Comparison of ENCODE assay signal across 12 cellular contexts in the genomic region with DNA sequence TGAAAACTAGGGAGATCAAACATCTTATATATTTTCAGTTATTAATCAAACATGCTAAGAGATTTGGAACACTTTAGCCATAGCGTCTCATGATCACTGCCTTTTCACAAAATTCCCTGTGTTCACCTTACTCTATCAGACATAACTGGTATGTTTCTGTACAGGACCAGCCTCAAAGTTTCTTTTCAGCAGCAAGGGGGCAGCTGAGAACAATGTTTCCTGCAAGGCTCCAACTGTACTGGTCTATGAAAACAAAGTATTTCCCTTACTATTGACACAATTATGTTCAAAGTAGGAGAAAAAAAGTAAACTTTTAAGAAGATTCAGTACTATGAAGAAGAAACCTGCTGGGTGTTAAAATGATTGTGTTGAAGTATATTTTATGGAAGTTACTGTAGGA.
DNase-seq lines count a peak whose midpoint lies in the region; ATAC-seq and TF ChIP-seq lines count a peak whose summit lies in the region.
"Had no signal": no experiment of that assay in that cellular context is flagged by ENCODE, and none has a peak within 500 bp of the region (broad histone marks: within the 10 kb centered on the region; RNA-seq: fewer than 3 reads in every experiment).

No MANE protein-coding gene starts in this region.

- H3K27ac Mint-ChIP-seq in activated naive CD4-positive, alpha-beta T cell treated with anti-CD3 and anti-CD28 coated beads, Interleukin-2, amount 10 ng/mL, durations not matched to agents 7 days and 5 days: no peak overlapping the region

- WGBS in thyroid gland, 2 donors: 78 to 92% methylated on average over 1 of the region's 1 CpG
- WGBS in spleen, 5 donors: 93 to 100% (median 97%) methylated on average over 1 of the region's 1 CpG

- ATAC-seq in GM19351 (IDR thresholded peaks at IDR 0.05; ENCODE audit: unreplicated experiment): no peak

- H3K4me1 Mint-ChIP-seq in activated naive CD4-positive, alpha-beta T cell treated with anti-CD3 and anti-CD28 coated beads, Interleukin-2, amount 10 ng/mL, durations not matched to agents 7 days and 5 days: no peaks in the 10 kb centered on the region
- H3K4me1 Mint-ChIP-seq: central memory CD8-positive, alpha-beta T cell had no signal

- POLR2A ChIA-PET in RWPE1 (lab: Yijun Ruan, JAX; ENCODE audit: low non-redundant PET): no interaction called here

- H3K9me3 ChIP-seq in thyroid gland: no peaks in the 10 kb centered on the region
- H3K9me3 ChIP-seq in spleen: no peaks in the 10 kb centered on the region

- intact Hi-C loops in thyroid gland (cut with DNase I) (no loop called here), spleen (cut with DNase I; ENCODE audit: low total_unique reads) (no loop called here)

- H3K4me3 Mint-ChIP-seq in activated naive CD4-positive, alpha-beta T cell treated with anti-CD3 and anti-CD28 coated beads, Interleukin-2, amount 10 ng/mL, durations not matched to agents 7 days and 5 days: no peak overlapping the region
- H3K4me3 Mint-ChIP-seq: CD4-positive, alpha-beta memory T cell; central memory CD8-positive, alpha-beta T cell had no signal

- peaks cover 0 to 5% of the 10 kb centered on the region in 2 donors for H3K36me3 ChIP-seq in thyroid gland
- H3K36me3 ChIP-seq in spleen: peaks cover 0 to 92% (median 43%) of the 10 kb centered on the region in 6 donors

- H3K27me3 ChIP-seq in thyroid gland (no peaks in the 10 kb centered on the region), spleen (replicated peaks in 1 of 7) (no peaks in the 10 kb centered on the region)

- H3K36me3 Mint-ChIP-seq in activated naive CD4-positive, alpha-beta T cell treated with anti-CD3 and anti-CD28 coated beads, Interleukin-2, amount 10 ng/mL, durations not matched to agents 7 days and 5 days: peaks cover 26% of the 10 kb centered on the region

- TF ChIP-seq CTCF in thyroid gland (IDR thresholded peaks at IDR 0.05) (peak in 4 of 6 experiments; percentile 21 to 40 (median 37)), spleen (IDR thresholded peaks at IDR 0.05 in 8 of 11, conservative IDR thresholded peaks at IDR 0.05 in 3 of 11) (no peak), RWPE1 (conservative IDR thresholded peaks at IDR 0.05; ENCODE audit: low read depth) (no peak)

- CTCF ChIA-PET in activated naive CD4-positive, alpha-beta T cell treated with anti-CD3 and anti-CD28 coated beads, Interleukin-2, amount 10 ng/mL, durations not matched to agents 7 days and 5 days (lab: Charles Lee): interaction anchor here (0.8 to 2.9 kb wide), 7 partner anchors 9 to 173 kb away, joined by 3 to 16 read pairs (median 4); a partner anchor contains a TSS
- CTCF ChIA-PET in RWPE1 (lab: Yijun Ruan, JAX): interaction anchor here (0.6 kb wide), 1 partner anchor 161 kb away, joined by 4 read pairs; no protein-coding TSS in a partner anchor

- H3K4me1 ChIP-seq in thyroid gland (peaks cover 9% of the 10 kb centered on the region in 2 donors), spleen (no peaks in the 10 kb centered on the region)

- peak; percentile 26 for DNase-seq in activated naive CD4-positive, alpha-beta T cell treated with anti-CD3 and anti-CD28 coated beads, Interleukin-2, amount 10 ng/mL, durations not matched to agents 7 days and 5 days
- no peak for DNase-seq in activated naive CD4-positive, alpha-beta T cell (lab: John Stamatoyannopoulos, UW)
- DNase-seq in amniotic epithelial cell (ENCODE audit: low read depth) (peak; percentile 11), globus pallidus (ENCODE audit: low spot score) (peak; percentile 32), thyroid gland (peak in 1 of 2 donors; percentile 3), spleen (no peak), RWPE1 (ENCODE audit: low spot score) (no peak)
- DNase-seq: NCI-H187 treated with DMSO at 0.1 percent for 48 hours; stimulated activated CD4-positive, alpha-beta T cell treated with anti-CD3 and anti-CD28 coated beads, Interleukin-4, amount 100 ng/mL, for 4 hours had no signal

- TF ChIP-seq POLR2A in thyroid gland (IDR thresholded peaks at IDR 0.05) (no peak), spleen (IDR thresholded peaks at IDR 0.05) (no peak)

- H3K4me3 ChIP-seq in thyroid gland (replicated peaks in 1 of 3): no peak overlapping the region
- H3K4me3 ChIP-seq in spleen: no peak overlapping the region

- H3K27ac ChIP-seq in thyroid gland (no peak overlapping the region), spleen (no peak overlapping the region), RWPE1 (no peak overlapping the region)

- H3K27me3 Mint-ChIP-seq in activated naive CD4-positive, alpha-beta T cell treated with anti-CD3 and anti-CD28 coated beads, Interleukin-2, amount 10 ng/mL, durations not matched to agents 7 days and 5 days: no peaks in the 10 kb centered on the region
- H3K27me3 Mint-ChIP-seq: CD4-positive, alpha-beta memory T cell; central memory CD8-positive, alpha-beta T cell had no signal

- no peaks in the 10 kb centered on the region for H3K9me3 Mint-ChIP-seq in activated naive CD4-positive, alpha-beta T cell treated with anti-CD3 and anti-CD28 coated beads, Interleukin-2, amount 10 ng/mL, durations not matched to agents 7 days and 5 days
- H3K9me3 Mint-ChIP-seq: CD4-positive, alpha-beta memory T cell; central memory CD8-positive, alpha-beta T cell had no signal

Comparison
In these comparisons a context has a peak if more than half of its experiments do, and no peak if none do; other contexts are left out.
1. DNase-seq: peak in activated naive CD4-positive, alpha-beta T cell treated with anti-CD3 and anti-CD28 coated beads, Interleukin-2, amount 10 ng/mL, durations not matched to agents 7 days and 5 days (single experiment), amniotic epithelial cell (single experiment) and globus pallidus (single experiment); none in activated naive CD4-positive, alpha-beta T cell (0 of 4), spleen (single experiment) and RWPE1 (single experiment).
2. CTCF ChIP-seq: peak in thyroid gland (4 of 6); none in spleen (0 of 11) and RWPE1 (single experiment).